In the genomic region with DNA sequence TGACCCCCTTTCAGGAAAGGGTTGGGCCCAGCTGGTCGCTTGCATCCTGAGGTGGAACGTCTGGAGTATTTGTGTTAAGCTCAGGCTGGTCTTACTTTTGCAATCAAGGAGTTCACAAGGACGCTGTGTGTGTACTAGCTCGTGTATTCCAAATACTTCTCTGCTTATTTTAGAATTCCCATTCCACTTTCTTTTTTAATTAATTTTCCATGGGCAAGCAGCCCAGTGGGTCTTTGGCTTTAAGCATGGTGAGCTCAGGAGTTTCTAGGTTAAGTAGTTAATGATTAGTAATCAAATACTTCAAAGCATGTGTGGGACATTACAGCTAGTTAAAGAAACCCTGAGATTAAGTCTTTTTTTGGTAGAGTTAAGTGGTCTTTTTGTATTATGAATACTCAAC, we compare ENCODE assay signal across 18 cellular contexts.
"Had no signal": no experiment of that assay in that cellular context is flagged by ENCODE, and none has a peak within 500 bp of the region (broad histone marks: within the 10 kb centered on the region; RNA-seq: fewer than 3 reads in every experiment).

No MANE protein-coding gene starts in this region.

- H3K9me3 Mint-ChIP-seq: naive B cell; stimulated activated memory B cell treated with anti-CD40 and anti-IgM and Interleukin-4, amounts not matched to agents 10 μg/mL and 1 μg/mL and 100 μg/mL, for 72 hours; stimulated activated naive CD8-positive, alpha-beta T cell treated with anti-CD3 and anti-CD28 coated beads, Interleukin-15, Interleukin-2, amounts not matched to agents 100 ng/mL and 50 ng/mL, for 24 hours had no signal

- H3K4me3 ChIP-seq: coronary artery, heart left ventricle, tibial artery, upper lobe of left lung, vagina had no signal

- H3K36me3 Mint-ChIP-seq: naive B cell; stimulated activated memory B cell treated with anti-CD40 and anti-IgM and Interleukin-4, amounts not matched to agents 10 μg/mL and 1 μg/mL and 100 μg/mL, for 72 hours had no signal

- H3K4me3 Mint-ChIP-seq: naive B cell; stimulated activated memory B cell treated with anti-CD40 and anti-IgM and Interleukin-4, amounts not matched to agents 10 μg/mL and 1 μg/mL and 100 μg/mL, for 72 hours; stimulated activated naive CD8-positive, alpha-beta T cell treated with anti-CD3 and anti-CD28 coated beads, Interleukin-15, Interleukin-2, amounts not matched to agents 100 ng/mL and 50 ng/mL, for 24 hours had no signal

- H3K4me1 Mint-ChIP-seq: naive B cell; stimulated activated memory B cell treated with anti-CD40 and anti-IgM and Interleukin-4, amounts not matched to agents 10 μg/mL and 1 μg/mL and 100 μg/mL, for 72 hours had no signal

- H3K36me3 ChIP-seq: neutrophil, vagina had no signal

- H3K9me3 ChIP-seq: heart left ventricle, neutrophil, tibial artery, upper lobe of left lung, vagina had no signal

- DNase-seq: effector CD4-positive, alpha-beta T cell; heart left ventricle; hippocampal formation; kidney glomerular epithelial cell; left ventricle myocardium superior; mesendoderm; naive B cell; posterior cingulate gyrus; right cardiac atrium; stimulated activated CD4-positive, alpha-beta T cell treated with anti-CD3 and anti-CD28 coated beads, Interleukin-4, amount 100 ng/mL, for 24 hours; tibial artery; upper lobe of left lung had no signal

- H3K27me3 ChIP-seq: heart left ventricle, tibial artery, upper lobe of left lung, vagina had no signal

- H3K4me1 ChIP-seq: tibial artery, vagina had no signal

- H3K27ac Mint-ChIP-seq: naive B cell; stimulated activated memory B cell treated with anti-CD40 and anti-IgM and Interleukin-4, amounts not matched to agents 10 μg/mL and 1 μg/mL and 100 μg/mL, for 72 hours; stimulated activated naive CD8-positive, alpha-beta T cell treated with anti-CD3 and anti-CD28 coated beads, Interleukin-15, Interleukin-2, amounts not matched to agents 100 ng/mL and 50 ng/mL, for 24 hours had no signal

- H3K27ac ChIP-seq: coronary artery, heart left ventricle, neutrophil, tibial artery, upper lobe of left lung, vagina had no signal

- ATAC-seq: esophagus mucosa; heart left ventricle; left ventricle myocardium superior; right cardiac atrium; stimulated activated memory B cell treated with anti-CD40 and anti-IgM and Interleukin-4, amounts not matched to agents 10 μg/mL and 1 μg/mL and 100 μg/mL, for 72 hours had no signal
